Comparison of ENCODE assay signal across 18 cellular contexts in genomic region chr17:3566551-3566950, GRCh38.
"Had no signal": no experiment of that assay in that cellular context is flagged by ENCODE, and none has a peak within 500 bp of the region (broad histone marks: within the 10 kb centered on the region; RNA-seq: fewer than 3 reads in every experiment).

No MANE protein-coding gene starts in this region.

- H3K4me3 ChIP-seq: MG63 had no signal

- H3K9me3 ChIP-seq: MG63, SK-N-SH had no signal

- H3K9ac ChIP-seq: SK-N-SH had no signal

- H3K36me3 ChIP-seq: MG63 had no signal

- FAIRE-seq: RCC 7860 had no signal

- DNase-seq: Karpas-422, KG1, MG63, NCI-H1092, NCI-H1105 treated with DMSO at 0.1 percent for 48 hours, NCI-H1417 treated with DMSO at 0.1 percent for 48 hours, NCI-H187, NCI-H2029, NCI-H2171 treated with DMSO at 0.1 percent for 48 hours, NCI-H345, NCI-H446 treated with DMSO at 0.1 percent for 48 hours, NCI-H510A treated with DMSO at 0.1 percent for 48 hours, NCI-H526, RPMI8226, SHP77, SK-N-SH, SW 1271 had no signal

- H3K27me3 ChIP-seq: MG63 had no signal

- H3K4me2 ChIP-seq: SK-N-SH had no signal
